In genomic region chr5:163505475-163506457, GRCh38 we compare ENCODE assay signal across 8 cellular contexts. TPM values are rescaled to one million over a fixed set of nuclear protein-coding genes. Genes with fewer than 3 reads are reported as not detected.
A peak's percentile ranks its signal among the peaks of the same experiment; 100 is the strongest.
DNase-seq lines count a peak whose midpoint lies in the region; ATAC-seq, FAIRE-seq and TF ChIP-seq lines count a peak whose summit lies in the region.

MAT2B (plus strand) TSS chr5:163505619; CDS start chr5:163505687, 68 bp downstream.

- H3K9me3 ChIP-seq in HepG2 (ENCODE audit: low read length) = no peaks in the 10 kb centered on the region

- peak within 1 kb of the TSS; percentile 64 to 99 (median 74) for H3K4me3 ChIP-seq in HepG2 (replicated peaks in 1 of 3; ENCODE audit: insufficient read depth in 1 of 3, low read depth in 2 of 3, low read length in 3 of 3)

- H3K4me2 ChIP-seq in HepG2 (ENCODE audit: low read depth, low read length) = peak within 1 kb of the TSS; percentile 83

- peak; percentile 81 for TF ChIP-seq CTCF in HepG2 (CRISPR knock-in tag; IDR thresholded peaks at IDR 0.05)

- POLR2A ChIA-PET in HepG2 (lab: Yijun Ruan, JAX) = interaction anchor here (0.9 to 1.5 kb wide), 7 partner anchors 17 to 72 kb away, joined by 3 to 37 read pairs (median 4); partner anchors contain the start of genes CCNG1, HMMR and NUDCD2

- no peaks in the 10 kb centered on the region for H3K9me3 Mint-ChIP-seq in dendritic cell treated with granulocyte-macrophage colony-stimulating factor and Interleukin-4, amounts not matched to agents 40 ng/mL and 50 ng/mL, for 4 days

- peaks cover 42% of the 10 kb centered on the region for H3K36me3 Mint-ChIP-seq in dendritic cell treated with granulocyte-macrophage colony-stimulating factor and Interleukin-4, amounts not matched to agents 40 ng/mL and 50 ng/mL, for 4 days (ENCODE audit: low read depth)

- peak within 1 kb of the TSS; percentile 92 for H3K27ac ChIP-seq in HepG2 (ENCODE audit: extremely low read length, insufficient read depth, low read length)

- no peaks in the 10 kb centered on the region for H4K20me1 ChIP-seq in HepG2 (ENCODE audit: insufficient read depth, low read length)

- no peaks in the 10 kb centered on the region for H3K27me3 Mint-ChIP-seq in dendritic cell treated with granulocyte-macrophage colony-stimulating factor and Interleukin-4, amounts not matched to agents 40 ng/mL and 50 ng/mL, for 4 days

- TF ChIP-seq EP300 in HepG2 (IDR thresholded peaks at IDR 0.05; ENCODE audit: low read depth in 2 of 2, low read length in 2 of 2) = no peak
- no peak for TF ChIP-seq EP300 in HepG2 (CRISPR knock-in tag; IDR thresholded peaks at IDR 0.05; ENCODE audit: borderline replicate concordance)

- peaks cover 48% of the 10 kb centered on the region for H3K79me2 ChIP-seq in HepG2 (ENCODE audit: insufficient read depth, low read length)

- TSS peak; percentile 69 for BruUV-seq in HepG2 (replicated peaks; lab: Mats Ljungman, UMichigan)

- H3K4me1 Mint-ChIP-seq in dendritic cell treated with granulocyte-macrophage colony-stimulating factor and Interleukin-4, amounts not matched to agents 40 ng/mL and 50 ng/mL, for 4 days (ENCODE audit: low read depth) = peaks cover 13% of the 10 kb centered on the region

- peaks cover 41% of the 10 kb centered on the region for H3K4me1 ChIP-seq in HepG2 (ENCODE audit: insufficient read depth, low read length)

- H3K4me3 Mint-ChIP-seq in dendritic cell treated with granulocyte-macrophage colony-stimulating factor and Interleukin-4, amounts not matched to agents 40 ng/mL and 50 ng/mL, for 4 days = peak within 1 kb of the TSS; percentile 88

- in situ Hi-C loops in HepG2 (cut with HindIII; ENCODE audit: extremely low pct_ligation_motif_present, low pct_unique_long_range_greater_than_20kb) = no loop called here

- ATAC-seq in GM19395 (IDR thresholded peaks at IDR 0.05; ENCODE audit: unreplicated experiment) (peak; percentile 84), HG03565 (IDR thresholded peaks at IDR 0.05; ENCODE audit: unreplicated experiment) (peak; percentile 78), HepG2 (peak; percentile 96)

- H3K9ac ChIP-seq in HepG2 (ENCODE audit: insufficient read depth, low read depth, low read length) = peak within 1 kb of the TSS; percentile 85

- no peak for FAIRE-seq in HepG2 (lab: Jason Lieb, UNC)

- intact Hi-C loops in dendritic cell treated with granulocyte-macrophage colony-stimulating factor and Interleukin-4, amounts not matched to agents 40 ng/mL and 50 ng/mL, for 4 days (cut with micrococcal nuclease) = loop anchor here (1.0 kb wide), 1 partner anchor 45 kb away; the partner anchor contains the start of genes HMMR and NUDCD2
- intact Hi-C loops in HepG2 (cut with micrococcal nuclease; ENCODE audit: unreplicated experiment) = loop anchor here (1.0 kb wide), 1 partner anchor 44 kb away; no protein-coding TSS in a partner anchor

- DNase-seq in CD1c-positive myeloid dendritic cell (ENCODE audit: extremely low spot score) (peak; percentile 98), NCI-H748 treated with DMSO at 0.1 percent for 48 hours (lab: John Stamatoyannopoulos, UW) (peak; percentile 92), HepG2 (ENCODE audit: low spot score) (peak; percentile 87)
- DNase-seq in activated CD4-positive, alpha-beta T cell treated with anti-CD3 and anti-CD28 coated beads, Interleukin-2, amount 50 U/mL, for 24 hours (ENCODE audit: low read depth in 1 of 2, low spot score in 1 of 2) = peak; percentile 89 to 92
- peak; percentile 95 for DNase-seq in stimulated activated CD4-positive, alpha-beta T cell treated with anti-CD3 and anti-CD28 coated beads, Interleukin-4, amount 100 ng/mL, for 1 hour

- H2AFZ ChIP-seq in HepG2 (ENCODE audit: low read length) = peak within 1 kb of the TSS; percentile 87

- H3K36me3 ChIP-seq in HepG2 (replicated peaks in 1 of 2; ENCODE audit: control insufficient read depth in 1 of 2, insufficient read depth in 2 of 2, low read length in 2 of 2) = no peaks in the 10 kb centered on the region

- no peaks in the 10 kb centered on the region; a peak in 1 of 5 replicates for H3K27me3 ChIP-seq in HepG2 (ENCODE audit: control insufficient read depth in 1 of 2, insufficient read depth in 2 of 2, low read length in 2 of 2)

- peak within 1 kb of the TSS; percentile 99 for H3K27ac Mint-ChIP-seq in dendritic cell treated with granulocyte-macrophage colony-stimulating factor and Interleukin-4, amounts not matched to agents 40 ng/mL and 50 ng/mL, for 4 days

- CTCF ChIA-PET in HepG2 (lab: Yijun Ruan, JAX; ENCODE audit: low intra/inter-chr PET ratio, low total read pairs) = no interaction called here

- peak; percentile 87 to 89 for TF ChIP-seq POLR2A in HepG2 (IDR thresholded peaks at IDR 0.05; ENCODE audit: insufficient read depth in 1 of 2, low read depth in 2 of 2, low read length in 2 of 2)

- 0 out of 2 replicates have a peak, but pooled peaks have one; percentile 31 for TF ChIP-seq RAD21 in HepG2 (CRISPR knock-in tag; IDR thresholded peaks at IDR 0.05)

- WGBS in HepG2 (ENCODE audit: low lambda C conversion rate) = under 1% methylated on average over 30 of the region's 68 CpGs

RNA-seq across cellular contexts. Expression of gene MAT2B, which starts in this region (rescaled TPM):
- total RNA-seq in HepG2 (2016; rRNA removed; fragmentation: Illumina TruSeq; extraction: Trizol) = 37.1 and 62.6 TPM in 2 replicates
- total RNA-seq in HepG2 (2016; cell fraction: cytosol; rRNA removed; fragmentation: Illumina TruSeq; extraction: Trizol; ENCODE audit: low read depth) = 6.2 and 9.1 TPM in 2 replicates
- total RNA-seq in HepG2 (2016; cell fraction: insoluble cytoplasmic fraction; rRNA removed; fragmentation: Illumina TruSeq; extraction: Trizol) = 34.8 and 58.6 TPM in 2 replicates
- total RNA-seq in HepG2 (2016; cell fraction: membrane; rRNA removed; fragmentation: Illumina TruSeq; extraction: Trizol) = 17.7 and 20.1 TPM in 2 replicates
- 16.6 and 17.4 TPM in 2 replicates for total RNA-seq in HepG2 (2016; cell fraction: nucleus; rRNA removed; fragmentation: Illumina TruSeq; extraction: Trizol)
- 15.5 and 20.2 TPM in 2 replicates for polyA plus RNA-seq in HepG2 (2011; rRNA removed)
- 7.8 and 11.6 TPM in 2 replicates for polyA plus RNA-seq in HepG2 (2011; cell fraction: cytosol; rRNA removed)
- 4.0 and 6.1 TPM in 2 replicates for polyA plus RNA-seq in HepG2 (2011; cell fraction: nucleus; rRNA removed)
- 22.2 and 28.7 TPM in 2 replicates for polyA plus RNA-seq in HepG2 (2012)
- 4.8 and 5.1 TPM in 2 replicates for polyA plus RNA-seq in HepG2 (2016; cell fraction: cytosol; fragmentation: Illumina TruSeq; extraction: Trizol; ENCODE audit: low read depth)
- 63.0 and 65.8 TPM in 2 replicates for polyA plus RNA-seq in HepG2 (2016; cell fraction: insoluble cytoplasmic fraction; fragmentation: Illumina TruSeq; extraction: Trizol; ENCODE audit: low read depth)
- 13.8 and 14.9 TPM in 2 replicates for polyA plus RNA-seq in HepG2 (2016; cell fraction: membrane; fragmentation: Illumina TruSeq; extraction: Trizol; ENCODE audit: low read depth)
- 29.1 and 30.8 TPM in 2 replicates for polyA plus RNA-seq in HepG2 (2016; cell fraction: nucleus; fragmentation: Illumina TruSeq; extraction: Trizol; ENCODE audit: insufficient read depth, low read depth)
- 9.1 and 29.7 TPM in 2 replicates for polyA minus RNA-seq in HepG2 (2011; rRNA and poly(A)+ RNA removed; ENCODE audit: low replicate concordance)
- polyA minus RNA-seq in HepG2 (2011; cell fraction: cytosol; rRNA and poly(A)+ RNA removed) = 12.3 and 12.4 TPM in 2 replicates
- 6.4 and 8.3 TPM in 2 replicates for polyA minus RNA-seq in HepG2 (2011; cell fraction: nucleus; rRNA and poly(A)+ RNA removed)

Comparison
In these comparisons a context has a peak if more than half of its experiments do, and no peak if none do; other contexts are left out.
1. Peak in every context shown above with its lines: DNase-seq, ATAC-seq, H3K4me3 ChIP-seq and H3K27ac ChIP-seq.